13 cellular contexts compared by ENCODE assay signal in genomic region chr9:93585695-93586094, GRCh38. TPM values are rescaled to one million over a fixed set of nuclear protein-coding genes. Genes with fewer than 3 reads are reported as not detected.
DNase-seq lines count a peak whose midpoint lies in the region; ATAC-seq and TF ChIP-seq lines count a peak whose summit lies in the region.
"Had no signal": no experiment of that assay in that cellular context is flagged by ENCODE, and none has a peak within 500 bp of the region (broad histone marks: within the 10 kb centered on the region; RNA-seq: fewer than 3 reads in every experiment).

No MANE protein-coding gene starts in this region.

- H3K4me1 ChIP-seq in BLaER1 (peaks cover 64% of the 10 kb centered on the region), lower lobe of right lung (peaks cover 58% of the 10 kb centered on the region)
- H3K4me1 ChIP-seq in BLaER1 treated with 17β-estradiol and CSF1 and Interleukin-3, amounts not matched to agents 10 nM and 100 nM: peaks cover 34 to 68% (median 60%) of the 10 kb centered on the region in 10 experiments
- H3K4me1 ChIP-seq: A549, BE2C had no signal

- H3K4me3 ChIP-seq in BLaER1: no peak overlapping the region
- no peak overlapping the region for H3K4me3 ChIP-seq in BLaER1 treated with 17β-estradiol and CSF1 and Interleukin-3, amounts not matched to agents 10 nM and 100 nM
- H3K4me3 ChIP-seq in lower lobe of right lung: no peak overlapping the region
- H3K4me3 ChIP-seq: A549 had no signal

- H3K27me3 ChIP-seq in BLaER1 (no peaks in the 10 kb centered on the region), lower lobe of right lung (ENCODE audit: low read depth) (no peaks in the 10 kb centered on the region)
- H3K27me3 ChIP-seq in BLaER1 treated with 17β-estradiol and CSF1 and Interleukin-3, amounts not matched to agents 10 nM and 100 nM: no peaks in the 10 kb centered on the region
- H3K27me3 ChIP-seq: BE2C had no signal

- H3K4me2 ChIP-seq in BLaER1: peak overlapping the region; percentile 75
- H3K4me2 ChIP-seq in BLaER1 treated with 17β-estradiol and CSF1 and Interleukin-3, amounts not matched to agents 10 nM and 100 nM: peak overlapping the region in 9 of 11 experiments; percentile 26 to 73 (median 63); a peak in 18 of 22 replicates
- H3K4me2 ChIP-seq: A549 had no signal

- H3K27ac ChIP-seq in BLaER1 (0 out of 2 replicates have a peak overlapping the region, but pooled peaks have one; percentile 69), lower lobe of right lung (peak overlapping the region; percentile 5)
- no peak overlapping the region for H3K27ac ChIP-seq in BLaER1 treated with 17β-estradiol and CSF1 and Interleukin-3, amounts not matched to agents 10 nM and 100 nM
- H3K27ac ChIP-seq: A549 had no signal

- ATAC-seq in lower lobe of right lung (no peak), GM18520 (IDR thresholded peaks at IDR 0.05; ENCODE audit: unreplicated experiment) (no peak), GM18502 (IDR thresholded peaks at IDR 0.05; ENCODE audit: poor library complexity, unreplicated experiment) (no peak)
- ATAC-seq: A549 had no signal

- H3K36me3 ChIP-seq in BLaER1 (peaks cover 23% of the 10 kb centered on the region), lower lobe of right lung (no peaks in the 10 kb centered on the region)
- peaks cover 17 to 33% (median 25%) of the 10 kb centered on the region in 11 experiments for H3K36me3 ChIP-seq in BLaER1 treated with 17β-estradiol and CSF1 and Interleukin-3, amounts not matched to agents 10 nM and 100 nM
- H3K36me3 ChIP-seq: BE2C had no signal

- no peak overlapping the region for H3K9ac ChIP-seq in BLaER1
- no peak overlapping the region for H3K9ac ChIP-seq in BLaER1 treated with 17β-estradiol and CSF1 and Interleukin-3, amounts not matched to agents 10 nM and 100 nM

- H4K20me1 ChIP-seq in BLaER1: peaks cover 72% of the 10 kb centered on the region
- peaks cover 55 to 81% (median 71%) of the 10 kb centered on the region in 11 experiments for H4K20me1 ChIP-seq in BLaER1 treated with 17β-estradiol and CSF1 and Interleukin-3, amounts not matched to agents 10 nM and 100 nM

- TF ChIP-seq CTCF in lower lobe of right lung (IDR thresholded peaks at IDR 0.05) (no peak), GM10266 (IDR thresholded peaks at IDR 0.05; ENCODE audit: control insufficient read depth, insufficient read depth, low read depth, missing control alignments) (no peak)

- intact Hi-C loops in lower lobe of right lung (cut with DNase I): no loop called here

- DNase-seq in iPS-NIHi7 (ENCODE audit: extremely low spot score) (peak; percentile 3), lower lobe of right lung (no peak), GM10266 (ENCODE audit: extremely low spot score) (no peak)
- DNase-seq: BE2C; Caco-2; CD8-positive, alpha-beta memory T cell; DMS79; EL had no signal

- H3K9me3 ChIP-seq in BLaER1: peaks cover 32% of the 10 kb centered on the region
- H3K9me3 ChIP-seq in BLaER1 treated with 17β-estradiol and CSF1 and Interleukin-3, amounts not matched to agents 10 nM and 100 nM (replicated peaks in 1 of 11): peaks cover 26 to 40% (median 31%) of the 10 kb centered on the region in 11 experiments
- H3K9me3 ChIP-seq in lower lobe of right lung: no peaks in the 10 kb centered on the region
- H3K9me3 ChIP-seq: Caco-2 had no signal

RNA-seq across cellular contexts. Expression of gene PHF2, which starts 9.3 kb away (rescaled TPM):
- total RNA-seq in lower lobe of right lung: 39.1 TPM

Comparison
In these comparisons a context has a peak if more than half of its experiments do, and no peak if none do; other contexts are left out.
1. H3K27ac ChIP-seq: peak in BLaER1 (single experiment) and lower lobe of right lung (single experiment); none in BLaER1 treated with 17β-estradiol and CSF1 and Interleukin-3, amounts not matched to agents 10 nM and 100 nM (0 of 11).